Comparison of ENCODE assay signal across 8 cellular contexts in the genomic region with DNA sequence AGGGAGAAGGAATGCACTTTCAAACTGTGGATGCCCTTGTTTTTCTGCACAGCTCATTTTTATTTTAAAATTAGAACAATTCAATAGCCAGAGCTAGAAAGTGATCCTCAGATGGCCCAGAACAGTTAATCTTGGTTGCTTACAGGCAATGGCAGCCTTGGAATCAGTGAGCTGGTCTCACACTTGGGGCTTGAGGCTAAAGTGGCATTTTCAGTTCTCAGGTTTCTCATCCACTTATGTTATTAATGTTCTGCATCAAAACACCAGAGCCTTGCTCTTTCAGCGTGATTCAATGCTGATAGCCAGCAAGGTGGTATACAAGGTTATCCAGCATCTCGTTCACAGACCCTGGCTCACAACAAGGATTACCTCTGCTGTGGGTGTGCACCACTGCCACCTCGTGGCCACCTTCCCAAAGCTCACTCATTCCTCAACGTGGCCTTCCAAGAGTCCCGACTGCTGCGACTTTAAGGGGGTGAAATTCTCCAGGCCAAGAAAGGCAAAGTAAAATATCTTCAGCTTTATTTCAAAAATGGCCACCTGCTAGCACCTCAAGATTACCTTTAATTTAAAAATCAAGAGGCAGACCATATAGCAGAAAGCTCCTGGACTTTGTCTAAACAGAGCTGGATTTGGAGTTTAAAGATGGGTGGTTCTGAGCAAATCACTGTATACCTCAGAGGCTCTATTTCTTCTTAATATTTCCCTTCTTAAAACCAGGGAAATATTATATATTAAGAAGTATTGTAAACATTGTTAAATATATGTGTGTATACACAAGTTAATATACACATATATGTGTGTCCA. TPM values are rescaled to one million over a fixed set of nuclear protein-coding genes. Genes with fewer than 3 reads are reported as not detected.
A peak's percentile ranks its signal among the peaks of the same experiment; 100 is the strongest.
DNase-seq lines count a peak whose midpoint lies in the region; ATAC-seq and TF ChIP-seq lines count a peak whose summit lies in the region.

No MANE protein-coding gene starts in this region.

- TF ChIP-seq POLR2A in esophagus muscularis mucosa (IDR thresholded peaks at IDR 0.05; ENCODE audit: low read depth): no peak

- H3K4me1 ChIP-seq in esophagus muscularis mucosa (peaks cover 0 to 14% (median 2%) of the 10 kb centered on the region in 4 donors), tibial artery (no peaks in the 10 kb centered on the region)

- no peaks in the 10 kb centered on the region for H3K36me3 Mint-ChIP-seq in activated CD4-positive, alpha-beta memory T cell treated with anti-CD3 and anti-CD28 coated beads for 36 hours
- H3K36me3 Mint-ChIP-seq in natural killer cell treated with Interleukin-12 subunit alpha and Interleukin-12 subunit beta and Interleukin-15 and Interleukin-18, amount 100 ng/mL, for 72 hours: no peaks in the 10 kb centered on the region

- H3K4me3 Mint-ChIP-seq in activated CD4-positive, alpha-beta memory T cell treated with anti-CD3 and anti-CD28 coated beads for 36 hours: no peak overlapping the region
- no peak overlapping the region for H3K4me3 Mint-ChIP-seq in natural killer cell treated with Interleukin-12 subunit alpha and Interleukin-12 subunit beta and Interleukin-15 and Interleukin-18, amount 100 ng/mL, for 72 hours

- no peaks in the 10 kb centered on the region for H3K4me1 Mint-ChIP-seq in activated CD4-positive, alpha-beta memory T cell treated with anti-CD3 and anti-CD28 coated beads for 36 hours (ENCODE audit: low read depth)
- H3K4me1 Mint-ChIP-seq in natural killer cell treated with Interleukin-12 subunit alpha and Interleukin-12 subunit beta and Interleukin-15 and Interleukin-18, amount 100 ng/mL, for 72 hours (ENCODE audit: low read depth in 2 of 2): peaks cover 0 to 2% of the 10 kb centered on the region in 2 donors

- ATAC-seq in GM18499 (IDR thresholded peaks at IDR 0.05; ENCODE audit: insufficient read depth, unreplicated experiment): peak; percentile 83
- ATAC-seq in HG02798 (IDR thresholded peaks at IDR 0.05; ENCODE audit: poor library complexity, unreplicated experiment): peak; percentile 93
- ATAC-seq in natural killer cell treated with Interleukin-12 subunit alpha and Interleukin-12 subunit beta and Interleukin-15 and Interleukin-18, amount 100 ng/mL, for 72 hours: peak; percentile 52 to 68

- H3K27me3 Mint-ChIP-seq in activated CD4-positive, alpha-beta memory T cell treated with anti-CD3 and anti-CD28 coated beads for 36 hours: peaks cover 2% of the 10 kb centered on the region
- H3K27me3 Mint-ChIP-seq in natural killer cell treated with Interleukin-12 subunit alpha and Interleukin-12 subunit beta and Interleukin-15 and Interleukin-18, amount 100 ng/mL, for 72 hours: peaks cover 0 to 3% of the 10 kb centered on the region in 2 donors

- H3K27me3 ChIP-seq in esophagus muscularis mucosa (no peaks in the 10 kb centered on the region), tibial artery (no peaks in the 10 kb centered on the region)

- no peaks in the 10 kb centered on the region for H3K9me3 ChIP-seq in esophagus muscularis mucosa
- H3K9me3 ChIP-seq in tibial artery: no peaks in the 10 kb centered on the region

- H3K27ac Mint-ChIP-seq in activated CD4-positive, alpha-beta memory T cell treated with anti-CD3 and anti-CD28 coated beads for 36 hours: no peak overlapping the region
- no peak overlapping the region for H3K27ac Mint-ChIP-seq in natural killer cell treated with Interleukin-12 subunit alpha and Interleukin-12 subunit beta and Interleukin-15 and Interleukin-18, amount 100 ng/mL, for 72 hours

- TF ChIP-seq EP300 in esophagus muscularis mucosa (IDR thresholded peaks at IDR 0.05): no peak

- no peak overlapping the region for H3K27ac ChIP-seq in esophagus muscularis mucosa (replicated peaks in 1 of 4)
- H3K27ac ChIP-seq in tibial artery: no peak overlapping the region

- H3K36me3 ChIP-seq in esophagus muscularis mucosa: no peaks in the 10 kb centered on the region
- no peaks in the 10 kb centered on the region for H3K36me3 ChIP-seq in tibial artery

- peak; percentile 58 for TF ChIP-seq CTCF in AG09319 (IDR thresholded peaks at IDR 0.05; ENCODE audit: low read depth, low read length)
- peak; percentile 57 to 80 (median 77) for TF ChIP-seq CTCF in esophagus muscularis mucosa (IDR thresholded peaks at IDR 0.05)
- peak; percentile 45 to 61 for TF ChIP-seq CTCF in tibial artery (IDR thresholded peaks at IDR 0.05)

- POLR2A ChIA-PET in activated CD4-positive, alpha-beta memory T cell treated with anti-CD3 and anti-CD28 coated beads for 36 hours (lab: Charles Lee): no interaction called here

- no peak overlapping the region for H3K4me3 ChIP-seq in esophagus muscularis mucosa
- no peak overlapping the region for H3K4me3 ChIP-seq in tibial artery

- no peaks in the 10 kb centered on the region for H3K9me3 Mint-ChIP-seq in activated CD4-positive, alpha-beta memory T cell treated with anti-CD3 and anti-CD28 coated beads for 36 hours
- H3K9me3 Mint-ChIP-seq in natural killer cell treated with Interleukin-12 subunit alpha and Interleukin-12 subunit beta and Interleukin-15 and Interleukin-18, amount 100 ng/mL, for 72 hours: no peaks in the 10 kb centered on the region

- intact Hi-C loops in activated CD4-positive, alpha-beta memory T cell treated with anti-CD3 and anti-CD28 coated beads for 36 hours (cut with micrococcal nuclease): no loop called here
- intact Hi-C loops in esophagus muscularis mucosa (cut with DNase I) (loop anchor here (2.0 to 10.0 kb wide), 2 partner anchors 66 to 762 kb away; no protein-coding TSS in a partner anchor), tibial artery (cut with DNase I; ENCODE audit: low total_unique reads) (no loop called here)

- DNase-seq in AG09319 (ENCODE audit: extremely low read depth, low read depth) (no peak), NCI-H146 treated with DMSO at 0.1 percent for 48 hours (lab: John Stamatoyannopoulos, UW; ENCODE audit: unreplicated experiment) (peak; percentile 3), esophagus muscularis mucosa (ENCODE audit: extremely low spot score) (no peak), tibial artery (peak; percentile 37 to 67)
- DNase-seq in activated CD4-positive, alpha-beta memory T cell treated with anti-CD3 and anti-CD28 coated beads for 36 hours: peak; percentile 54
- peak; percentile 61 for DNase-seq in natural killer cell treated with Interleukin-12 subunit alpha and Interleukin-12 subunit beta and Interleukin-15 and Interleukin-18, amount 100 ng/mL, for 72 hours (ENCODE audit: low spot score)

- CTCF ChIA-PET in activated CD4-positive, alpha-beta memory T cell treated with anti-CD3 and anti-CD28 coated beads for 36 hours (lab: Charles Lee): interaction anchor here (0.6 to 2.1 kb wide), 13 partner anchors 10 to 138 kb away, joined by 3 to 8 read pairs (median 3); a partner anchor contains a TSS

- WGBS in esophagus muscularis mucosa: 16% methylated on average over 6 of the region's 6 CpGs

RNA-seq across cellular contexts. Expression of a gene that starts 34.2 kb away (rescaled TPM):
- total RNA-seq in activated CD4-positive, alpha-beta memory T cell treated with anti-CD3 and anti-CD28 coated beads for 36 hours: not detected
- total RNA-seq in esophagus muscularis mucosa: not detected
- total RNA-seq in natural killer cell treated with Interleukin-12 subunit alpha and Interleukin-12 subunit beta and Interleukin-15 and Interleukin-18, amount 100 ng/mL, for 72 hours: not detected

Comparison
In these comparisons a context has a peak if more than half of its experiments do, and no peak if none do; other contexts are left out.
1. DNase-seq: peak in NCI-H146 treated with DMSO at 0.1 percent for 48 hours (single experiment), activated CD4-positive, alpha-beta memory T cell treated with anti-CD3 and anti-CD28 coated beads for 36 hours (single experiment), natural killer cell treated with Interleukin-12 subunit alpha and Interleukin-12 subunit beta and Interleukin-15 and Interleukin-18, amount 100 ng/mL, for 72 hours (single experiment) and tibial artery (2 of 2); none in AG09319 (single experiment) and esophagus muscularis mucosa (single experiment).
2. Peak in every context shown above with its lines, with median percentiles within 50 percentile points of each other: CTCF ChIP-seq and ATAC-seq.